1 cellular context compared by ENCODE assay signal in the genomic region with DNA sequence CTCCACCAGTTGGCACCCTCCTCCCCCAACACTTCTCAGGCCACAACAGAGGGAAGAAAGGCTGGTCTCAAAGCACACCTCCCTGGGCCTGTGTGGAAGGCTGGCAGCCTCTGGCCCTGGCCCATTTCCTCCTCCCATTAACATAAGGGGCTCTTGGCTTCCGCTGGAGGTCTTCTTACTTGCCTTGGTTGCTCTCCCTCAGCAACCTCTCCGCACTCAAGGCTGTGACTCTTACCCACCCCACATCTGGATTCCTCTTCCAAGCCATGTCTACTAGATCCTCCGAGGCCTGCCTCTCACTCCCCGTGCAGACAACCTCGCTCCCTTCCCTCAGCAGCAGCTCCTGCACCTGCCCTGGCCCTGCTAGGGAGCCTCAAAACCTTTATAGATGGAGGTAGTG.
TF ChIP-seq lines count a peak whose summit lies in the region.

No MANE protein-coding gene starts in this region.

TF ChIP-seq in WTC11, 78 proteins besides CTCF, POLR2A, EP300 and RAD21 (continued from another document):
- TF ChIP-seq NFYB (CRISPR knock-in tag; conservative IDR thresholded peaks at IDR 0.05; ENCODE audit: low read depth) (no peak), TEAD4 (CRISPR knock-in tag; IDR thresholded peaks at IDR 0.05) (no peak), SMAD4 (CRISPR knock-in tag; IDR thresholded peaks at IDR 0.05) (no peak), NFE2L1 (CRISPR knock-in tag; IDR thresholded peaks at IDR 0.05) (no peak), IRF1 (CRISPR knock-in tag; IDR thresholded peaks at IDR 0.05) (no peak), ZNF423 (CRISPR knock-in tag; IDR thresholded peaks at IDR 0.05) (no peak), IRF2 (CRISPR knock-in tag; IDR thresholded peaks at IDR 0.05; ENCODE audit: borderline replicate concordance, low read depth) (no peak), TCF7 (CRISPR knock-in tag; IDR thresholded peaks at IDR 0.05; ENCODE audit: low read depth) (no peak), FOXP1 (CRISPR knock-in tag; IDR thresholded peaks at IDR 0.05; ENCODE audit: borderline replicate concordance) (no peak), E2F1 (CRISPR knock-in tag; IDR thresholded peaks at IDR 0.05) (no peak), SOX15 (CRISPR knock-in tag; IDR thresholded peaks at IDR 0.05) (no peak), AFF4 (CRISPR knock-in tag; IDR thresholded peaks at IDR 0.05; ENCODE audit: borderline replicate concordance) (no peak), ZBTB21 (CRISPR knock-in tag; IDR thresholded peaks at IDR 0.05; ENCODE audit: borderline replicate concordance) (no peak)
- TF ChIP-seq, protein P1, sequence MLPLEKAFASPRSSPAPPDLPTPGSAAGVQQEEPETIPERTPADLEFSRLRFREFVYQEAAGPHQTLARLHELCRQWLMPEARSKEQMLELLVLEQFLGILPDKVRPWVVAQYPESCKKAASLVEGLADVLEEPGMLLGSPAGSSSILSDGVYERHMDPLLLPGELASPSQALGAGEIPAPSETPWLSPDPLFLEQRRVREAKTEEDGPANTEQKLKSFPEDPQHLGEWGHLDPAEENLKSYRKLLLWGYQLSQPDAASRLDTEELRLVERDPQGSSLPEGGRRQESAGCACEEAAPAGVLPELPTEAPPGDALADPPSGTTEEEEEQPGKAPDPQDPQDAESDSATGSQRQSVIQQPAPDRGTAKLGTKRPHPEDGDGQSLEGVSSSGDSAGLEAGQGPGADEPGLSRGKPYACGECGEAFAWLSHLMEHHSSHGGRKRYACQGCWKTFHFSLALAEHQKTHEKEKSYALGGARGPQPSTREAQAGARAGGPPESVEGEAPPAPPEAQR (CRISPR knock-in tag; IDR thresholded peaks at IDR 0.05) = no peak
- TF ChIP-seq, protein P2, sequence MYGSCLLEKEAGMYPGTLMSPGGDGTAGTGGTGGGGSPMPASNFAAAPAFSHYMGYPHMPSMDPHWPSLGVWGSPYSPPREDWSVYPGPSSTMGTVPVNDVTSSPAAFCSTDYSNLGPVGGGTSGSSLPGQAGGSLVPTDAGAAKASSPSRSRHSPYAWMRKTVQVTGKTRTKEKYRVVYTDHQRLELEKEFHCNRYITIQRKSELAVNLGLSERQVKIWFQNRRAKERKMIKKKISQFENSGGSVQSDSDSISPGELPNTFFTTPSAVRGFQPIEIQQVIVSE (CRISPR knock-in tag; IDR thresholded peaks at IDR 0.05; ENCODE audit: borderline replicate concordance) = no peak
- TF ChIP-seq, protein P3, sequence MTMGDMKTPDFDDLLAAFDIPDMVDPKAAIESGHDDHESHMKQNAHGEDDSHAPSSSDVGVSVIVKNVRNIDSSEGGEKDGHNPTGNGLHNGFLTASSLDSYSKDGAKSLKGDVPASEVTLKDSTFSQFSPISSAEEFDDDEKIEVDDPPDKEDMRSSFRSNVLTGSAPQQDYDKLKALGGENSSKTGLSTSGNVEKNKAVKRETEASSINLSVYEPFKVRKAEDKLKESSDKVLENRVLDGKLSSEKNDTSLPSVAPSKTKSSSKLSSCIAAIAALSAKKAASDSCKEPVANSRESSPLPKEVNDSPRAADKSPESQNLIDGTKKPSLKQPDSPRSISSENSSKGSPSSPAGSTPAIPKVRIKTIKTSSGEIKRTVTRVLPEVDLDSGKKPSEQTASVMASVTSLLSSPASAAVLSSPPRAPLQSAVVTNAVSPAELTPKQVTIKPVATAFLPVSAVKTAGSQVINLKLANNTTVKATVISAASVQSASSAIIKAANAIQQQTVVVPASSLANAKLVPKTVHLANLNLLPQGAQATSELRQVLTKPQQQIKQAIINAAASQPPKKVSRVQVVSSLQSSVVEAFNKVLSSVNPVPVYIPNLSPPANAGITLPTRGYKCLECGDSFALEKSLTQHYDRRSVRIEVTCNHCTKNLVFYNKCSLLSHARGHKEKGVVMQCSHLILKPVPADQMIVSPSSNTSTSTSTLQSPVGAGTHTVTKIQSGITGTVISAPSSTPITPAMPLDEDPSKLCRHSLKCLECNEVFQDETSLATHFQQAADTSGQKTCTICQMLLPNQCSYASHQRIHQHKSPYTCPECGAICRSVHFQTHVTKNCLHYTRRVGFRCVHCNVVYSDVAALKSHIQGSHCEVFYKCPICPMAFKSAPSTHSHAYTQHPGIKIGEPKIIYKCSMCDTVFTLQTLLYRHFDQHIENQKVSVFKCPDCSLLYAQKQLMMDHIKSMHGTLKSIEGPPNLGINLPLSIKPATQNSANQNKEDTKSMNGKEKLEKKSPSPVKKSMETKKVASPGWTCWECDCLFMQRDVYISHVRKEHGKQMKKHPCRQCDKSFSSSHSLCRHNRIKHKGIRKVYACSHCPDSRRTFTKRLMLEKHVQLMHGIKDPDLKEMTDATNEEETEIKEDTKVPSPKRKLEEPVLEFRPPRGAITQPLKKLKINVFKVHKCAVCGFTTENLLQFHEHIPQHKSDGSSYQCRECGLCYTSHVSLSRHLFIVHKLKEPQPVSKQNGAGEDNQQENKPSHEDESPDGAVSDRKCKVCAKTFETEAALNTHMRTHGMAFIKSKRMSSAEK (CRISPR knock-in tag; IDR thresholded peaks at IDR 0.05; ENCODE audit: borderline replicate concordance) = no peak
- TF ChIP-seq, protein P4, sequence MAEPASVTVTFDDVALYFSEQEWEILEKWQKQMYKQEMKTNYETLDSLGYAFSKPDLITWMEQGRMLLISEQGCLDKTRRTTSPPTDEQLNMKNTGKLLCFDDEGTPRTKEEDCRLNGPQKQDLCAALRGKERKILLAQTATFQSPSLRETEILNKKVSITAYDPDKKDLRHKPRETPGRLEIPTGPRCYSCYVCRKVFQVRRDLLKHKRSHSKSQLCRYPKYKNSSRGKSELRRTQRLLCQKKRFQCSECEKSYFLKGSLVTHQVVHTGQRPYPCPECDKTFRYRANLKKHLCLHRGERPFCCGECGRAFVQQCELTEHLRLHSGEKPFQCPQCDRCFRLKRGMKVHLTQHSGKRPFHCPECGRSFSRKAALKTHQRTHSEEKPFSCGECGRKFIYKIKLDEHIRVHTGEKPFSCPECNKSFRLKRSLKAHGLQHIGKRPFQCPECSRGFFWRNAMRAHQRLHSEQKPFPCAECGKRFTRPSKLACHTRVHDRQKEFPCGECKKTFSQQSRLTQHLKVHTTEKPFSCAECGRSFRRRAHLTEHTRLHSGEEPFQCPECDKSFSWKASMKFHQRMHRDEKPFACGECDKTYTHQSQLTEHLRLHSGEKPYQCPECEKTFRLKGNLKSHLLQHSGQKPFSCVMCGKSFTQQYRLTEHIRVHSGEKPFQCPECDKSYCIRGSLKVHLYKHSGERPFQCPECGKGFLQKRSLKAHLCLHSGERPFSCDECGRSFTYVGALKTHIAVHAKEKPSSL (CRISPR knock-in tag; conservative IDR thresholded peaks at IDR 0.05) = no peak
- TF ChIP-seq, protein P5, sequence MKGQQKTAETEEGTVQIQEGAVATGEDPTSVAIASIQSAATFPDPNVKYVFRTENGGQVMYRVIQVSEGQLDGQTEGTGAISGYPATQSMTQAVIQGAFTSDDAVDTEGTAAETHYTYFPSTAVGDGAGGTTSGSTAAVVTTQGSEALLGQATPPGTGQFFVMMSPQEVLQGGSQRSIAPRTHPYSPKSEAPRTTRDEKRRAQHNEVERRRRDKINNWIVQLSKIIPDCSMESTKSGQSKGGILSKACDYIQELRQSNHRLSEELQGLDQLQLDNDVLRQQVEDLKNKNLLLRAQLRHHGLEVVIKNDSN (CRISPR knock-in tag; IDR thresholded peaks at IDR 0.05) = no peak
